34 cellular contexts compared by ENCODE assay signal in the genomic region with DNA sequence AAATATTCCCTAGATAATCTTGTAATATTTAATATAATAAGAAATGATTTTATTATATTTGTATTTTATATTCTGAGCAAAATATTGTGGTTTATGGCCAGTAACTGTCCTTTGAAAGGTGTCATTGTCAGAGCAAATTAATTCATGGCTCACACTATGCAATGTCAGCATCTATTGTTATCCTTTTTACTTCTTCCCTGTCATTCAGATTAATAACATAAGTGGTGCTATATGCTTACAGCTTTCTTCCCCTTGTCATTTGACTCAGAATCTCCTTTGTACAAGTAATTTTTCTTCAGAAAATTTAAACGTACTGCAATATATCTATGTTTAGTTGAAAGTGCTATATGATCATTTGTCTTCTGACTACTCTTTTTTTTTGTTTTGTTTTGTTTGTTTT.
"Had no signal": no experiment of that assay in that cellular context is flagged by ENCODE, and none has a peak within 500 bp of the region (broad histone marks: within the 10 kb centered on the region; RNA-seq: fewer than 3 reads in every experiment).

No MANE protein-coding gene starts in this region.

- H3K4me1 Mint-ChIP-seq: activated B cell treated with CpG ODN at 0.5 μM for 24 hours; activated CD4-positive, alpha-beta T cell treated with anti-CD3 and anti-CD28 coated beads, Interleukin-2, amount 10 ng/mL, durations not matched to agents 24 days and 14 days; activated naive CD8-positive, alpha-beta T cell treated with anti-CD3 and anti-CD28 coated beads for 36 hours; activated T-helper 17 cell treated with anti-CD3 and anti-CD28 coated beads, Interleukin-2, amount 50 U/mL, for 72 hours had no signal

- H3K36me3 Mint-ChIP-seq: activated CD4-positive, alpha-beta memory T cell treated with anti-CD3 and anti-CD28 coated beads for 36 hours; activated naive CD4-positive, alpha-beta T cell treated with anti-CD3 and anti-CD28 coated beads, Interleukin-2, amount 50 U/mL, for 72 hours; activated naive CD8-positive, alpha-beta T cell treated with anti-CD3 and anti-CD28 coated beads for 36 hours had no signal

- H3K4me3 ChIP-seq: adrenal gland, body of pancreas, breast epithelium had no signal

- H3K4me1 ChIP-seq: adrenal gland, body of pancreas, breast epithelium had no signal

- H3K27me3 Mint-ChIP-seq: activated B cell treated with CpG ODN at 0.5 μM for 24 hours; activated CD4-positive, alpha-beta memory T cell treated with anti-CD3 and anti-CD28 coated beads for 36 hours; activated CD4-positive, alpha-beta T cell treated with anti-CD3 and anti-CD28 coated beads, Interleukin-2, amount 10 ng/mL, durations not matched to agents 24 days and 14 days; activated CD8-positive, alpha-beta T cell treated with anti-CD3 and anti-CD28 coated beads for 36 hours; activated naive CD8-positive, alpha-beta T cell treated with anti-CD3 and anti-CD28 coated beads for 36 hours; activated T-helper 17 cell treated with anti-CD3 and anti-CD28 coated beads, Interleukin-2, amount 50 U/mL, for 72 hours had no signal

- H3K36me3 ChIP-seq: adrenal gland, brain microvascular endothelial cell, breast epithelium, WERI-Rb-1 had no signal

- H3K27ac ChIP-seq: adrenal gland, body of pancreas, brain microvascular endothelial cell, breast epithelium, WERI-Rb-1 had no signal

- H3K4me3 Mint-ChIP-seq: activated B cell treated with CpG ODN at 0.5 μM for 24 hours; activated CD4-positive, alpha-beta memory T cell treated with anti-CD3 and anti-CD28 coated beads for 36 hours; activated CD4-positive, alpha-beta T cell treated with anti-CD3 and anti-CD28 coated beads, Interleukin-2, amount 10 ng/mL, durations not matched to agents 24 days and 14 days; activated CD8-positive, alpha-beta T cell treated with anti-CD3 and anti-CD28 coated beads for 36 hours; activated naive CD4-positive, alpha-beta T cell treated with anti-CD3 and anti-CD28 coated beads for 36 hours; activated naive CD8-positive, alpha-beta T cell treated with anti-CD3 and anti-CD28 coated beads for 36 hours; activated T-cell treated with anti-CD3 and anti-CD28 coated beads, Interleukin-2, amount 50 U/mL, for 4 hours; activated T-cell treated with anti-CD3 and anti-CD28 coated beads, Interleukin-2, amount 50 U/mL, for 72 hours; activated T-helper 1 cell treated with anti-CD3 and anti-CD28 coated beads, Interleukin-12 subunit alpha, Interleukin-12 subunit beta, Interleukin-2, Interleukin-4 antibody, amounts not matched to agents 30 ng/mL and 10 ng/mL and 1 ng/mL, durations not matched to agents 14 hours and 24 hours and 36 hours; activated T-helper 17 cell treated with anti-CD3 and anti-CD28 coated beads, Interleukin-2, amount 50 U/mL, for 72 hours; T-helper 1 cell treated with Interleukin-12 subunit alpha and Interleukin-12 subunit beta and Interleukin-4 antibody, amounts not matched to agents 30 μg/mL and 1 μg/mL, for 36 hours; T-helper 2 cell treated with Interferon-gamma antibody and Interleukin-4, amounts not matched to agents 5 μg/mL and 100 μg/mL, for 36 hours had no signal

- DNase-seq: activated B cell treated with CpG ODN at 0.5 μM for 24 hours; activated CD4-positive, alpha-beta memory T cell treated with anti-CD3 and anti-CD28 coated beads for 36 hours; activated CD4-positive, alpha-beta T cell treated with anti-CD3 and anti-CD28 coated beads for 4 hours; activated CD4-positive, alpha-beta T cell treated with anti-CD3 and anti-CD28 coated beads, Interleukin-2, amount 10 ng/mL, durations not matched to agents 24 days and 14 days; activated CD4-positive, alpha-beta T cell treated with anti-CD3 and anti-CD28 coated beads, Interleukin-2, amount 50 U/mL, for 1 hour; activated CD4-positive, alpha-beta T cell treated with anti-CD3 and anti-CD28 coated beads, Interleukin-2, amount 50 U/mL, for 4 hours; activated CD4-positive, CD25-positive, alpha-beta regulatory T cell treated with anti-CD3 and anti-CD28 coated beads, Interleukin-2, amount 50 U/mL, for 72 hours; activated CD8-positive, alpha-beta memory T cell treated with anti-CD3 and anti-CD28 coated beads, Interleukin-2, amount 50 U/mL, for 4 hours; activated CD8-positive, alpha-beta T cell treated with anti-CD3 and anti-CD28 coated beads for 36 hours; activated effector memory CD4-positive, alpha-beta T cell treated with anti-CD3 and anti-CD28 coated beads, Interleukin-2, amount 50 U/mL, for 16 hours; activated gamma-delta T cell treated with Interleukin-2 at 50 U/mL for 16 hours; activated naive CD4-positive, alpha-beta T cell; activated naive CD4-positive, alpha-beta T cell treated with anti-CD3 and anti-CD28 coated beads for 36 hours; activated naive CD4-positive, alpha-beta T cell treated with anti-CD3 and anti-CD28 coated beads, Interleukin-2, amount 50 U/mL, for 16 hours; activated naive CD8-positive, alpha-beta T cell treated with anti-CD3 and anti-CD28 coated beads for 36 hours; activated T-cell treated with anti-CD3 and anti-CD28 coated beads for 4 hours; activated T-cell treated with anti-CD3 and anti-CD28 coated beads, Interleukin-2, amount 50 U/mL, for 1 hour; activated T-cell treated with anti-CD3 and anti-CD28 coated beads, Interleukin-2, amount 50 U/mL, for 4 hours; activated T-cell treated with anti-CD3 and anti-CD28 coated beads, Interleukin-2, amount 50 U/mL, for 72 hours; adrenal gland; amniotic stem cell; aorta; body of pancreas; brain microvascular endothelial cell; central memory CD4-positive, alpha-beta T cell; T-helper 2 cell; T-helper 9 cell; WERI-Rb-1 had no signal

- H3K9me3 ChIP-seq: adrenal gland had no signal

- H3K27ac Mint-ChIP-seq: activated B cell treated with CpG ODN at 0.5 μM for 24 hours; activated CD4-positive, alpha-beta memory T cell treated with anti-CD3 and anti-CD28 coated beads for 36 hours; activated CD4-positive, alpha-beta T cell treated with anti-CD3 and anti-CD28 coated beads, Interleukin-2, amount 10 ng/mL, durations not matched to agents 24 days and 14 days; activated CD8-positive, alpha-beta T cell treated with anti-CD3 and anti-CD28 coated beads for 36 hours; activated naive CD4-positive, alpha-beta T cell treated with anti-CD3 and anti-CD28 coated beads for 36 hours; activated naive CD4-positive, alpha-beta T cell treated with anti-CD3 and anti-CD28 coated beads, Interleukin-2, amount 50 U/mL, for 72 hours; activated naive CD8-positive, alpha-beta T cell treated with anti-CD3 and anti-CD28 coated beads for 36 hours; activated T-cell treated with anti-CD3 and anti-CD28 coated beads, Interleukin-2, amount 50 U/mL, for 72 hours; activated T-helper 1 cell treated with anti-CD3 and anti-CD28 coated beads, Interleukin-12 subunit alpha, Interleukin-12 subunit beta, Interleukin-2, Interleukin-4 antibody, amounts not matched to agents 30 ng/mL and 10 ng/mL and 1 ng/mL, durations not matched to agents 14 hours and 24 hours and 36 hours; activated T-helper 17 cell treated with anti-CD3 and anti-CD28 coated beads, Interleukin-2, amount 50 U/mL, for 72 hours; T-helper 1 cell treated with Interleukin-12 subunit alpha and Interleukin-12 subunit beta and Interleukin-4 antibody, amounts not matched to agents 30 μg/mL and 1 μg/mL, for 36 hours; T-helper 2 cell treated with Interferon-gamma antibody and Interleukin-4, amounts not matched to agents 5 μg/mL and 100 μg/mL, for 36 hours had no signal

- ATAC-seq: activated CD8-positive, alpha-beta T cell treated with anti-CD3 and anti-CD28 coated beads for 36 hours; activated naive CD4-positive, alpha-beta T cell treated with anti-CD3 and anti-CD28 coated beads, Interleukin-2, amount 50 U/mL, for 72 hours; activated T-cell treated with anti-CD3 and anti-CD28 coated beads, Interleukin-2, amount 50 U/mL, for 4 hours; activated T-cell treated with anti-CD3 and anti-CD28 coated beads, Interleukin-2, amount 50 U/mL, for 72 hours; activated T-helper 17 cell treated with anti-CD3 and anti-CD28 coated beads, Interleukin-2, amount 50 U/mL, for 72 hours; body of pancreas had no signal

- H3K27me3 ChIP-seq: adrenal gland, body of pancreas, brain microvascular endothelial cell, breast epithelium had no signal
